1 cellular context compared by ENCODE assay signal in the genomic region with DNA sequence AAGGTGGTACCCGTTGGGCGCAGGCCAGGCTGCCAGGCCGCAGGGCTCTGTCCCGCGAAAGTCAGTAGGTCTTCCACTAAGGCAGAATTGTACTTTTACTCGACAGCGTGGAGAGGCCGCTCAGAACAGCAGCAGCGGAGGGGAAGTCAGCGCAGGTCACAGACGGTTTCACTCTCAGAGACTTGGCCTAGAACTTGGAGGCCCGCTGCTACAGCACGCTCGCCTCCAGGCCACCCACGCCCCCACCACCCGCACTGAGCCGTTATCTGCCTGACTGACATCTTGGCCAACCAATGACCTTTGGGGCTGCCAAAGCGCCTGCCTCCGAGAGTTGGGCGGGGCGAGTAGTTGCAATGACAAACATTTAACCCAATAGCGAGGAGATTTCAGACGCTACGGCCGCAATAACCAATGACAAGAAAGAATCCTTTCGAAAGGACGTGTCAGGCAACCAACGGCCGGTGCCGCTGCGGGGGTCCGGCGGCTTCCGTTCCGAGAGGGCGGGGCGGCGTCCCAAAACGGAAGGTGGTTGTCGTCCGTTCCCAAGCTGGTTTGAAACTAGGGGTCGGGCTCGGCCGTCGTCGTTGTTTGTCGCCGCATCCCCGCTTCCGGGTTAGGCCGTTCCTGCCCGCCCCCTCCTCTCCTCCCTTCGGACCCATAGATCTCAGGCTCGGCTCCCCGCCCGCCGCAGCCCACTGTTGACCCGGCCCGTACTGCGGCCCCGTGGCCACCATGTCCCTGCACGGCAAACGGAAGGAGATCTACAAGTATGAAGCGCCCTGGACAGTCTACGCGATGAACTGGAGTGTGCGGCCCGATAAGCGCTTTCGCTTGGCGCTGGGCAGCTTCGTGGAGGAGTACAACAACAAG.
TF ChIP-seq lines count a peak whose summit lies in the region.

TSS of gene DCAF7 (plus strand) at position 532 of the 870 bp plus-strand sequence. CDS start at position 733, 201 bp downstream.

TF ChIP-seq in K562, 482 proteins besides CTCF, POLR2A, EP300 and RAD21 (continued from another document and continues in another):
- TF ChIP-seq, protein P1, sequence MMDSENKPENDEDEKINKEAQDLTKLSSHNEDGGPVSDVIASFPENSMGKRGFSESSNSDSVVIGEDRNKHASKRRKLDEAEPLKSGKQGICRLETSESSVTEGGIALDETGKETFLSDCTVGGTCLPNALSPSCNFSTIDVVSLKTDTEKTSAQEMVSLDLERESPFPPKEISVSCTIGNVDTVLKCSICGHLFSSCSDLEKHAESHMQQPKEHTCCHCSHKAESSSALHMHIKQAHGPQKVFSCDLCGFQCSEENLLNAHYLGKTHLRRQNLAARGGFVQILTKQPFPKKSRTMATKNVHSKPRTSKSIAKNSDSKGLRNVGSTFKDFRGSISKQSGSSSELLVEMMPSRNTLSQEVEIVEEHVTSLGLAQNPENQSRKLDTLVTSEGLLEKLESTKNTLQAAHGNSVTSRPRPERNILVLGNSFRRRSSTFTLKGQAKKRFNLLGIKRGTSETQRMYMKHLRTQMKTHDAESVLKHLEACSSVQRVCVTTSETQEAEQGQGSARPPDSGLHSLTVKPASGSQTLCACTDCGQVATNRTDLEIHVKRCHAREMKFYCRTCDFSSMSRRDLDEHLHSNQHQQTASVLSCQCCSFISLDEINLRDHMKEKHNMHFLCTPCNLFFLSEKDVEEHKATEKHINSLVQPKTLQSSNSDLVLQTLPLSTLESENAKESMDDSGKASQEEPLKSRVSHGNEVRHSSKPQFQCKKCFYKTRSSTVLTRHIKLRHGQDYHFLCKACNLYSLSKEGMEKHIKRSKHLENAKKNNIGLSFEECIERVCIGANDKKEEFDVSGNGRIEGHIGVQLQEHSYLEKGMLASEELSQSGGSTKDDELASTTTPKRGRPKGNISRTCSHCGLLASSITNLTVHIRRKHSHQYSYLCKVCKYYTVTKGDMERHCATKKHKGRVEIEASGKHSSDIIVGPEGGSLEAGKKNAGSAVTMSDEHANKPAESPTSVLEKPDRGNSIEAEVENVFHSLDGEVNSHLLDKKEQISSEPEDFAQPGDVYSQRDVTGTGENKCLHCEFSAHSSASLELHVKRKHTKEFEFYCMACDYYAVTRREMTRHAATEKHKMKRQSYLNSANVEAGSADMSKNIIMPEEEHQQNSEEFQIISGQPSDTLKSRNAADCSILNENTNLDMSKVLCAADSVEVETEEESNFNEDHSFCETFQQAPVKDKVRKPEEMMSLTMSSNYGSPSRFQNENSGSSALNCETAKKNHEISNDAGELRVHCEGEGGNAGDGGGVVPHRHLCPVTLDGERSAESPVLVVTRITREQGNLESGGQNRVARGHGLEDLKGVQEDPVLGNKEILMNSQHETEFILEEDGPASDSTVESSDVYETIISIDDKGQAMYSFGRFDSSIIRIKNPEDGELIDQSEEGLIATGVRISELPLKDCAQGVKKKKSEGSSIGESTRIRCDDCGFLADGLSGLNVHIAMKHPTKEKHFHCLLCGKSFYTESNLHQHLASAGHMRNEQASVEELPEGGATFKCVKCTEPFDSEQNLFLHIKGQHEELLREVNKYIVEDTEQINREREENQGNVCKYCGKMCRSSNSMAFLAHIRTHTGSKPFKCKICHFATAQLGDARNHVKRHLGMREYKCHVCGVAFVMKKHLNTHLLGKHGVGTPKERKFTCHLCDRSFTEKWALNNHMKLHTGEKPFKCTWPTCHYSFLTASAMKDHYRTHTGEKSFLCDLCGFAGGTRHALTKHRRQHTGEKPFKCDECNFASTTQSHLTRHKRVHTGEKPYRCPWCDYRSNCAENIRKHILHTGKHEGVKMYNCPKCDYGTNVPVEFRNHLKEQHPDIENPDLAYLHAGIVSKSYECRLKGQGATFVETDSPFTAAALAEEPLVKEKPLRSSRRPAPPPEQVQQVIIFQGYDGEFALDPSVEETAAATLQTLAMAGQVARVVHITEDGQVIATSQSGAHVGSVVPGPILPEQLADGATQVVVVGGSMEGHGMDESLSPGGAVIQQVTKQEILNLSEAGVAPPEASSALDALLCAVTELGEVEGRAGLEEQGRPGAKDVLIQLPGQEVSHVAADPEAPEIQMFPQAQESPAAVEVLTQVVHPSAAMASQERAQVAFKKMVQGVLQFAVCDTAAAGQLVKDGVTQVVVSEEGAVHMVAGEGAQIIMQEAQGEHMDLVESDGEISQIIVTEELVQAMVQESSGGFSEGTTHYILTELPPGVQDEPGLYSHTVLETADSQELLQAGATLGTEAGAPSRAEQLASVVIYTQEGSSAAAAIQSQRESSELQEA (IDR thresholded peaks at IDR 0.05; ENCODE audit: low read depth), result no peak
- TF ChIP-seq, protein P2, sequence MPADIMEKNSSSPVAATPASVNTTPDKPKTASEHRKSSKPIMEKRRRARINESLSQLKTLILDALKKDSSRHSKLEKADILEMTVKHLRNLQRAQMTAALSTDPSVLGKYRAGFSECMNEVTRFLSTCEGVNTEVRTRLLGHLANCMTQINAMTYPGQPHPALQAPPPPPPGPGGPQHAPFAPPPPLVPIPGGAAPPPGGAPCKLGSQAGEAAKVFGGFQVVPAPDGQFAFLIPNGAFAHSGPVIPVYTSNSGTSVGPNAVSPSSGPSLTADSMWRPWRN (IDR thresholded peaks at IDR 0.05; ENCODE audit: low read depth), result 0 out of 2 replicates have a peak, but pooled peaks have one; percentile 19
- TF ChIP-seq, protein P3, sequence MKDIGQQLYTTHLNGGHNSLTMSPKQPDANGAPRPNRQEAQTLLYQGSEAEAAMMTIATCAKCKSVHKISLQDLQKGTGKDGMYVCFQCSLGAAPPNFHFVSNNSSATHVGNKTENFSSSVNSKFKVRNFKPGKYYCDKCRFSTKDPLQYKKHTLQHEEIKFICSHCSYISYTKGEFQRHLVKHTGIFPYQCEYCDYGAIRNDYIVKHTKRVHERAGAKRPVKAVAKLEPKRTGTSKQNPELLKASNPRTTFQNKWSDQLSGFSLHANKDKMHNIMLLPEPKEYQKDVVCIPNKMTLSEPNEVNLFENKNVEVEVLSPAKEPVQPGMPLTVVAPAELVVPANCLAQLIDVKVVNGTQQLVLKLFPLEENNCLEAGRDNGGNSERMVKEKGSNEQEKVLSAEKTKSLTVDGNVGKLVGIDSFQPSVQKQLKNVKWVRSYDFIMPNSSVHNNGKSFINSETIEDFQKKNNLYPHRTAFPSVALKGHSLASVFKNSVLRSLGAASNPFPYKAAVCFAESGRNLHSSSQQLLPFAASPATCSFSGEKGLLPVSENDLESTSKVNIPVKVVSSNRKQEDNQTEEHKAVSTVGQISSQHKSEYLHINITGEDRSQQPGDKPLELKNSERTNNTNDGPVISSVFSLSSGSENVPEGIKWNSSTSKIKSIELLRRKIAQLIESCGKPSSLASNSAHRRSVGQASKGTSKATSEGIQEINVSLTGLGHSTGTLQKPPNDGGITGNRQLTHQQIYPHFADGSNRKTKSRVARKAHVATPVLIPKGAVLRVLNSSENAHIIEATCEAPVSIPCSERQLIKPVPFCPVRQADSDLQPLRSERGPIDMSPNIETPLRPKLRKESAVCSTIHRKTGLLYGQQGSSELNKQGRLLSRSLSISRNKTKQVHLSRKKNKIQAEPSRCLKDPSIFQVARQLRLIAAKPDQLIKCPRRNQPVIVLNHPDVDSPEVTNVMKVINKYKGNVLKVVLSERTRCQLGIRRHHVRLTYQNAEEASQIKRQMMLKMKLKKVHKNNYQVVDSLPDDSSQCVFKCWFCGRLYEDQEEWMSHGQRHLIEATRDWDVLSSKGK (CRISPR knock-in tag; IDR thresholded peaks at IDR 0.05), result no peak
- TF ChIP-seq OTX1 (CRISPR knock-in tag; IDR thresholded peaks at IDR 0.05), result 0 out of 2 replicates have a peak, but pooled peaks have one; percentile 40
- no peak for TF ChIP-seq ATF4 (CRISPR knock-in tag; IDR thresholded peaks at IDR 0.05)
- no peak for TF ChIP-seq ZNF764 (CRISPR knock-in tag; IDR thresholded peaks at IDR 0.05; ENCODE audit: low read depth)
- no peak for TF ChIP-seq FOXJ3 (CRISPR knock-in tag; IDR thresholded peaks at IDR 0.05)
- TF ChIP-seq, protein P4, sequence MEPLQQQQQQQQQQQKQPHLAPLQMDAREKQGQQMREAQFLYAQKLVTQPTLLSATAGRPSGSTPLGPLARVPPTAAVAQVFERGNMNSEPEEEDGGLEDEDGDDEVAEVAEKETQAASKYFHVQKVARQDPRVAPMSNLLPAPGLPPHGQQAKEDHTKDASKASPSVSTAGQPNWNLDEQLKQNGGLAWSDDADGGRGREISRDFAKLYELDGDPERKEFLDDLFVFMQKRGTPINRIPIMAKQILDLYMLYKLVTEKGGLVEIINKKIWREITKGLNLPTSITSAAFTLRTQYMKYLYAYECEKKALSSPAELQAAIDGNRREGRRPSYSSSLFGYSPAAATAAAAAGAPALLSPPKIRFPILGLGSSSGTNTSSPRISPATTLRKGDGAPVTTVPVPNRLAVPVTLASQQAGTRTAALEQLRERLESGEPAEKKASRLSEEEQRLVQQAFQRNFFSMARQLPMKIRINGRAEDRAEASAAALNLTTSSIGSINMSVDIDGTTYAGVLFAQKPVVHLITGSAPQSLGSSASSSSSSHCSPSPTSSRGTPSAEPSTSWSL (CRISPR knock-in tag; IDR thresholded peaks at IDR 0.05; ENCODE audit: borderline replicate concordance), result no peak
- peak; percentile 78 for TF ChIP-seq PHF20 (IDR thresholded peaks at IDR 0.05; ENCODE audit: partially characterized antibody)
- peak; percentile 36 for TF ChIP-seq FIP1L1 (IDR thresholded peaks at IDR 0.05; ENCODE audit: low read depth, low read length, poor library complexity, severe bottlenecking)
- peak; percentile 99 for TF ChIP-seq CEBPZ (IDR thresholded peaks at IDR 0.05; ENCODE audit: borderline replicate concordance, low read depth, low read length)
- peak; percentile 95 for TF ChIP-seq ZFX (CRISPR knock-in tag; IDR thresholded peaks at IDR 0.05)
- peak; percentile 89 for TF ChIP-seq SP1 (CRISPR knock-in tag; IDR thresholded peaks at IDR 0.05)
- TF ChIP-seq RFX5 (IDR thresholded peaks at IDR 0.05; ENCODE audit: low read depth, low read length), result no peak
- no peak for TF ChIP-seq ZEB2 (IDR thresholded peaks at IDR 0.05)
- no peak for TF ChIP-seq SAFB (IDR thresholded peaks at IDR 0.05; ENCODE audit: borderline replicate concordance, low read depth, low read length)
- no peak for TF ChIP-seq PURB (CRISPR knock-in tag; IDR thresholded peaks at IDR 0.05; ENCODE audit: low read depth)
- TF ChIP-seq, protein P5, sequence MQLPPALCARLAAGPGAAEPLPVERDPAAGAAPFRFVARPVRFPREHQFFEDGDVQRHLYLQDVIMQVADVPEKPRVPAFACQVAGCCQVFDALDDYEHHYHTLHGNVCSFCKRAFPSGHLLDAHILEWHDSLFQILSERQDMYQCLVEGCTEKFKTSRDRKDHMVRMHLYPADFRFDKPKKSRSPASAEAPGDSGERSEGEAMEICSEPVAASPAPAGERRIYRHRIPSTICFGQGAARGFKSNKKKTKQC (CRISPR knock-in tag; IDR thresholded peaks at IDR 0.05), result peak; percentile 56
- TF ChIP-seq NCOR1 (IDR thresholded peaks at IDR 0.05), result no peak
- no peak for TF ChIP-seq ATF3 (IDR thresholded peaks at IDR 0.05)
- no peak for TF ChIP-seq ATF3 (CRISPR knock-in tag; conservative IDR thresholded peaks at IDR 0.05)
- TF ChIP-seq CBFB (CRISPR knock-in tag; IDR thresholded peaks at IDR 0.05), result peak; percentile 87; the same call in 1 of the 2 replicates
- TF ChIP-seq, protein P6, sequence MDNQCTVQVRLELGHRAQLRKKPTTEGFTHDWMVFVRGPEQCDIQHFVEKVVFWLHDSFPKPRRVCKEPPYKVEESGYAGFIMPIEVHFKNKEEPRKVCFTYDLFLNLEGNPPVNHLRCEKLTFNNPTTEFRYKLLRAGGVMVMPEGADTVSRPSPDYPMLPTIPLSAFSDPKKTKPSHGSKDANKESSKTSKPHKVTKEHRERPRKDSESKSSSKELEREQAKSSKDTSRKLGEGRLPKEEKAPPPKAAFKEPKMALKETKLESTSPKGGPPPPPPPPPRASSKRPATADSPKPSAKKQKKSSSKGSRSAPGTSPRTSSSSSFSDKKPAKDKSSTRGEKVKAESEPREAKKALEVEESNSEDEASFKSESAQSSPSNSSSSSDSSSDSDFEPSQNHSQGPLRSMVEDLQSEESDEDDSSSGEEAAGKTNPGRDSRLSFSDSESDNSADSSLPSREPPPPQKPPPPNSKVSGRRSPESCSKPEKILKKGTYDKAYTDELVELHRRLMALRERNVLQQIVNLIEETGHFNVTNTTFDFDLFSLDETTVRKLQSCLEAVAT (IDR thresholded peaks at IDR 0.05), result peak; percentile 45 to 91
- no peak for TF ChIP-seq ZBTB43 (CRISPR knock-in tag; IDR thresholded peaks at IDR 0.05)
- no peak for TF ChIP-seq SRF (CRISPR knock-in tag; IDR thresholded peaks at IDR 0.05)
